Comparison of ENCODE assay signal across 22 cellular contexts in genomic region chr9:84738353-84738752, GRCh38.
"Had no signal": no experiment of that assay in that cellular context is flagged by ENCODE, and none has a peak within 500 bp of the region (broad histone marks: within the 10 kb centered on the region; RNA-seq: fewer than 3 reads in every experiment).

No MANE protein-coding gene starts in this region.

- H3K27ac Mint-ChIP-seq: naive B cell; stimulated activated effector memory CD8-positive, alpha-beta T cell treated with anti-CD3 and anti-CD28 coated beads, Interleukin-12 subunit alpha, Interleukin-12 subunit beta, amount 100 ng/mL, for 72 hours; type B pancreatic cell had no signal

- FAIRE-seq: frontal cortex had no signal

- H3K27me3 ChIP-seq: heart left ventricle, ovary, suprapubic skin, thyroid gland, uterus had no signal

- H3K27me3 Mint-ChIP-seq: naive B cell had no signal

- H3K27ac ChIP-seq: coronary artery, heart left ventricle, ovary, suprapubic skin, thyroid gland, uterus had no signal

- DNase-seq: effector CD4-positive, alpha-beta T cell; heart left ventricle; hippocampal formation; kidney glomerular epithelial cell; left ventricle myocardium superior; mesenchymal stem cell; midbrain; naive B cell; ovary; right cardiac atrium; stimulated activated CD4-positive, alpha-beta T cell treated with anti-CD3 and anti-CD28 coated beads, Interleukin-4, amount 100 ng/mL, for 1 hour; stimulated activated CD8-positive, alpha-beta memory T cell treated with anti-CD3 and anti-CD28 coated beads, Interleukin-4, amount 100 ng/mL, for 48 hours; stimulated activated naive CD8-positive, alpha-beta T cell treated with anti-CD3 and anti-CD28 coated beads, Interleukin-15, Interleukin-2, amounts not matched to agents 100 U/mL and 50 U/mL, for 24 hours; thyroid gland; uterus had no signal

- H3K9me3 ChIP-seq: heart left ventricle, ovary, suprapubic skin, thyroid gland, uterus had no signal

- H3K4me1 Mint-ChIP-seq: naive B cell; stimulated activated effector memory CD8-positive, alpha-beta T cell treated with anti-CD3 and anti-CD28 coated beads, Interleukin-12 subunit alpha, Interleukin-12 subunit beta, amount 100 ng/mL, for 72 hours had no signal

- H3K9me3 Mint-ChIP-seq: stimulated activated effector memory CD8-positive, alpha-beta T cell treated with anti-CD3 and anti-CD28 coated beads, Interleukin-12 subunit alpha, Interleukin-12 subunit beta, amount 100 ng/mL, for 72 hours; type B pancreatic cell had no signal

- H3K4me3 ChIP-seq: coronary artery, heart left ventricle, lung, ovary, smooth muscle cell, suprapubic skin, thyroid gland, uterus had no signal

- H3K36me3 ChIP-seq: heart left ventricle, ovary, suprapubic skin, thyroid gland, uterus had no signal

- H3K4me3 Mint-ChIP-seq: naive B cell; stimulated activated effector memory CD8-positive, alpha-beta T cell treated with anti-CD3 and anti-CD28 coated beads, Interleukin-12 subunit alpha, Interleukin-12 subunit beta, amount 100 ng/mL, for 72 hours; type B pancreatic cell had no signal

- H3K36me3 Mint-ChIP-seq: naive B cell; stimulated activated effector memory CD8-positive, alpha-beta T cell treated with anti-CD3 and anti-CD28 coated beads, Interleukin-12 subunit alpha, Interleukin-12 subunit beta, amount 100 ng/mL, for 72 hours had no signal

- H3K4me1 ChIP-seq: heart left ventricle, suprapubic skin, thyroid gland, uterus had no signal
